Comparison of ENCODE assay signal across 23 cellular contexts in the genomic region with DNA sequence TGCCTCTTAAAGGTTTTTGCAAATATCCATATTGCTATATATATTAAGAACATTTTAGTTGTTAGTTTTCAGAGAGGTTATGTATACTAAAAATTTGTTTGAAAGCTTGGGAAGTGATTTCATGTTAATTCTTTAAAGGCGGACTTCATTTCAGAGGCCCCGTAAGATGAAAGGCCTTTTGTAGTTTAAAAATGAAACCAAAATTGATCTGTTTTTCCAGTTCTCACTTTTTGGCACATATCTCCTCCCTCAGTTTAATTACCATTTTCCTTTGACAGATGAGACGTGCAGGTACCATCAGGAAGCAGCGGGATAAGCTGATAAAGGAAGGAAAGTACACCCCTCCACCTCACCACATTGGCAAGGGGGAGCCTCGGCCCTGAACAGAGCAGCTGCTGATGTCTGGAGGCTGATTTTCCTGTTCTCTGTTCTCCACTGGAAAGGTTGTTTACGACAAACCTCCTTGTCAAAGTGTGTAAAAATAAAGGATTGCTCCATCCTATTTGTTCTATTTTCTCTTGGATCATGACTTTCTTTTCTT. TPM values are rescaled to one million over a fixed set of nuclear protein-coding genes. Genes with fewer than 3 reads are reported as not detected.
DNase-seq lines count a peak whose midpoint lies in the region; ATAC-seq and TF ChIP-seq lines count a peak whose summit lies in the region.
"Had no signal": no experiment of that assay in that cellular context is flagged by ENCODE, and none has a peak within 500 bp of the region (broad histone marks: within the 10 kb centered on the region; RNA-seq: fewer than 3 reads in every experiment).

No MANE protein-coding gene starts in this region.

- CTCF ChIA-PET in activated naive CD4-positive, alpha-beta T cell treated with anti-CD3 and anti-CD28 coated beads, Interleukin-2, amount 10 ng/mL, durations not matched to agents 7 days and 5 days (lab: Charles Lee): interaction anchor here (1.2 kb wide), 1 partner anchor 10 kb away, joined by 5 read pairs; no protein-coding TSS in a partner anchor

- H3K4me3 ChIP-seq in spleen: peak overlapping the region in 2 of 8 donors; percentile 14 to 19
- H3K4me3 ChIP-seq: right atrium auricular region had no signal

- WGBS in spleen, 5 donors: 42 to 56% (median 52%) methylated on average over 6 of the region's 6 CpGs

- H3K4me3 Mint-ChIP-seq in activated naive CD4-positive, alpha-beta T cell treated with anti-CD3 and anti-CD28 coated beads, Interleukin-2, amount 10 ng/mL, durations not matched to agents 7 days and 5 days: peak overlapping the region; percentile 70
- peak overlapping the region; percentile 85 for H3K4me3 Mint-ChIP-seq in T-helper 1 cell treated with Interleukin-12 subunit alpha and Interleukin-12 subunit beta and Interleukin-4 antibody, amounts not matched to agents 30 μg/mL and 1 μg/mL, for 36 hours
- H3K4me3 Mint-ChIP-seq in central memory CD8-positive, alpha-beta T cell: peak overlapping the region; percentile 66
- H3K4me3 Mint-ChIP-seq: stimulated activated memory B cell treated with anti-CD40 and anti-IgM and Interleukin-4, amounts not matched to agents 10 μg/mL and 1 μg/mL and 100 μg/mL, for 72 hours; type B pancreatic cell had no signal

- peaks cover 58% of the 10 kb centered on the region for H3K36me3 Mint-ChIP-seq in activated naive CD4-positive, alpha-beta T cell treated with anti-CD3 and anti-CD28 coated beads, Interleukin-2, amount 10 ng/mL, durations not matched to agents 7 days and 5 days
- H3K36me3 Mint-ChIP-seq in T-helper 1 cell treated with Interleukin-12 subunit alpha and Interleukin-12 subunit beta and Interleukin-4 antibody, amounts not matched to agents 30 μg/mL and 1 μg/mL, for 36 hours (ENCODE audit: low read depth): peaks cover 32% of the 10 kb centered on the region
- peaks cover 50% of the 10 kb centered on the region for H3K36me3 Mint-ChIP-seq in central memory CD8-positive, alpha-beta T cell (ENCODE audit: insufficient read depth)

- no peak for ATAC-seq in central memory CD8-positive, alpha-beta T cell (replicated peaks; ENCODE audit: extremely low read depth, poor library complexity, severe bottlenecking)
- ATAC-seq in HG03354 (IDR thresholded peaks at IDR 0.05; ENCODE audit: poor library complexity, severe bottlenecking, unreplicated experiment) (no peak), HG03159 (IDR thresholded peaks at IDR 0.05; ENCODE audit: unreplicated experiment) (no peak)
- ATAC-seq: Panc1; stimulated activated memory B cell treated with anti-CD40 and anti-IgM and Interleukin-4, amounts not matched to agents 10 μg/mL and 1 μg/mL and 100 μg/mL, for 72 hours had no signal

- H3K4me1 ChIP-seq in spleen: peaks cover 3 to 46% (median 17%) of the 10 kb centered on the region in 6 donors

- H3K4me1 Mint-ChIP-seq in activated naive CD4-positive, alpha-beta T cell treated with anti-CD3 and anti-CD28 coated beads, Interleukin-2, amount 10 ng/mL, durations not matched to agents 7 days and 5 days: peaks cover 48% of the 10 kb centered on the region
- peaks cover 30% of the 10 kb centered on the region for H3K4me1 Mint-ChIP-seq in T-helper 1 cell treated with Interleukin-12 subunit alpha and Interleukin-12 subunit beta and Interleukin-4 antibody, amounts not matched to agents 30 μg/mL and 1 μg/mL, for 36 hours (ENCODE audit: low read depth)
- peaks cover 24% of the 10 kb centered on the region for H3K4me1 Mint-ChIP-seq in central memory CD8-positive, alpha-beta T cell

- DNase-seq in activated naive CD4-positive, alpha-beta T cell treated with anti-CD3 and anti-CD28 coated beads, Interleukin-2, amount 10 ng/mL, durations not matched to agents 7 days and 5 days: peak; percentile 40
- no peak for DNase-seq in activated naive CD4-positive, alpha-beta T cell treated with anti-CD3 and anti-CD28 coated beads, Interleukin-2, amount 50 U/mL, for 16 hours
- DNase-seq in central memory CD8-positive, alpha-beta T cell (ENCODE audit: low spot score in 2 of 2): no peak
- DNase-seq in spleen (no peak), GF-D8 (lab: John Stamatoyannopoulos, UW) (no peak)
- DNase-seq: activated CD4-positive, alpha-beta T cell treated with anti-CD3 and anti-CD28 coated beads for 1 hour; activated effector memory CD4-positive, alpha-beta T cell treated with anti-CD3 and anti-CD28 coated beads, Interleukin-2, amount 50 U/mL, for 16 hours; foreskin melanocyte; IMR-90; kidney glomerular epithelial cell; MM.1S; NCI-H187; NCI-H2227 treated with DMSO at 0.1 percent for 48 hours; nucleus accumbens; stimulated activated CD4-positive, alpha-beta T cell treated with anti-CD3 and anti-CD28 coated beads, Interleukin-15, amount 100 ng/mL, for 24 hours had no signal

- H3K27me3 ChIP-seq in spleen (replicated peaks in 1 of 7): no peaks in the 10 kb centered on the region
- H3K27me3 ChIP-seq: right atrium auricular region had no signal

- TF ChIP-seq POLR2A in spleen (IDR thresholded peaks at IDR 0.05): no peak

- no peaks in the 10 kb centered on the region for H3K9me3 Mint-ChIP-seq in activated naive CD4-positive, alpha-beta T cell treated with anti-CD3 and anti-CD28 coated beads, Interleukin-2, amount 10 ng/mL, durations not matched to agents 7 days and 5 days
- no peaks in the 10 kb centered on the region for H3K9me3 Mint-ChIP-seq in T-helper 1 cell treated with Interleukin-12 subunit alpha and Interleukin-12 subunit beta and Interleukin-4 antibody, amounts not matched to agents 30 μg/mL and 1 μg/mL, for 36 hours
- no peaks in the 10 kb centered on the region for H3K9me3 Mint-ChIP-seq in central memory CD8-positive, alpha-beta T cell
- H3K9me3 Mint-ChIP-seq: stimulated activated memory B cell treated with anti-CD40 and anti-IgM and Interleukin-4, amounts not matched to agents 10 μg/mL and 1 μg/mL and 100 μg/mL, for 72 hours; type B pancreatic cell had no signal

- H3K27me3 Mint-ChIP-seq in activated naive CD4-positive, alpha-beta T cell treated with anti-CD3 and anti-CD28 coated beads, Interleukin-2, amount 10 ng/mL, durations not matched to agents 7 days and 5 days: no peaks in the 10 kb centered on the region
- H3K27me3 Mint-ChIP-seq in T-helper 1 cell treated with Interleukin-12 subunit alpha and Interleukin-12 subunit beta and Interleukin-4 antibody, amounts not matched to agents 30 μg/mL and 1 μg/mL, for 36 hours (ENCODE audit: low read depth): no peaks in the 10 kb centered on the region
- H3K27me3 Mint-ChIP-seq in central memory CD8-positive, alpha-beta T cell: no peaks in the 10 kb centered on the region
- H3K27me3 Mint-ChIP-seq: stimulated activated memory B cell treated with anti-CD40 and anti-IgM and Interleukin-4, amounts not matched to agents 10 μg/mL and 1 μg/mL and 100 μg/mL, for 72 hours; type B pancreatic cell had no signal

- H3K27ac Mint-ChIP-seq in activated naive CD4-positive, alpha-beta T cell treated with anti-CD3 and anti-CD28 coated beads, Interleukin-2, amount 10 ng/mL, durations not matched to agents 7 days and 5 days: peak overlapping the region; percentile 91
- peak overlapping the region; percentile 89 for H3K27ac Mint-ChIP-seq in T-helper 1 cell treated with Interleukin-12 subunit alpha and Interleukin-12 subunit beta and Interleukin-4 antibody, amounts not matched to agents 30 μg/mL and 1 μg/mL, for 36 hours
- peak overlapping the region; percentile 73 for H3K27ac Mint-ChIP-seq in central memory CD8-positive, alpha-beta T cell (ENCODE audit: low read depth)
- H3K27ac Mint-ChIP-seq: stimulated activated memory B cell treated with anti-CD40 and anti-IgM and Interleukin-4, amounts not matched to agents 10 μg/mL and 1 μg/mL and 100 μg/mL, for 72 hours; type B pancreatic cell had no signal

- no peak for TF ChIP-seq CTCF in spleen (IDR thresholded peaks at IDR 0.05 in 8 of 11, conservative IDR thresholded peaks at IDR 0.05 in 3 of 11)

- intact Hi-C loops in spleen (cut with DNase I; ENCODE audit: low total_unique reads): no loop called here

- peak overlapping the region in 7 of 8 donors; percentile 26 to 76 (median 69) for H3K27ac ChIP-seq in spleen
- H3K27ac ChIP-seq: epithelial cell of prostate, right atrium auricular region had no signal

- H3K36me3 ChIP-seq in spleen: peaks cover 0 to 95% (median 65%) of the 10 kb centered on the region in 6 donors

- no peaks in the 10 kb centered on the region for H3K9me3 ChIP-seq in spleen
- H3K9me3 ChIP-seq: right atrium auricular region had no signal

RNA-seq across cellular contexts. Expression of a gene that starts 8.0 kb away (rescaled TPM):
- 100 to 1,000 TPM in 5 of 7 donors, 10 to 100 TPM in 2; 89.7 to 296 (median 120) TPM for total RNA-seq in spleen
- polyA plus RNA-seq in spleen: 100 to 1,000 TPM; 292 to 338 (median 297) TPM

RNA-seq across cellular contexts. Expression of a gene that starts 43.1 kb away (rescaled TPM):
- 10 to 100 TPM; 40.0 to 57.2 (median 45.6) TPM for total RNA-seq in spleen
- polyA plus RNA-seq in spleen: 10 to 100 TPM; 16.2 to 29.8 (median 21.7) TPM
